In genomic region chr15:67186688-67187087, GRCh38 we compare ENCODE assay signal across 13 cellular contexts.
DNase-seq lines count a peak whose midpoint lies in the region; ATAC-seq and TF ChIP-seq lines count a peak whose summit lies in the region.
"Had no signal": no experiment of that assay in that cellular context is flagged by ENCODE, and none has a peak within 500 bp of the region (broad histone marks: within the 10 kb centered on the region; RNA-seq: fewer than 3 reads in every experiment).

No MANE protein-coding gene starts in this region.

- intact Hi-C loops in Calu3 (cut with micrococcal nuclease; ENCODE audit: unreplicated experiment), result no loop called here
- intact Hi-C loops in Panc1 (cut with micrococcal nuclease; ENCODE audit: unreplicated experiment), result no loop called here
- intact Hi-C loops in right cardiac atrium (cut with DNase I), result loop anchor here in 1 of 4 donors (5.0 kb wide), 1 partner anchor 119 kb away; the partner anchor contains the start of gene SMAD3

- H3K36me3 Mint-ChIP-seq in Calu3 (ENCODE audit: insufficient read depth, unreplicated experiment), result peaks cover 94% of the 10 kb centered on the region
- H3K36me3 Mint-ChIP-seq in stimulated activated effector memory CD8-positive, alpha-beta T cell treated with anti-CD3 and anti-CD28 coated beads, Interleukin-12 subunit alpha, Interleukin-12 subunit beta, amount 100 ng/mL, for 72 hours, result peaks cover 94% of the 10 kb centered on the region
- H3K36me3 Mint-ChIP-seq in T-helper 2 cell treated with Interferon-gamma antibody and Interleukin-4, amounts not matched to agents 5 μg/mL and 100 μg/mL, for 36 hours (ENCODE audit: low read depth), result peaks cover 71% of the 10 kb centered on the region

- POLR2A ChIA-PET in Panc1 (lab: Charles Lee), result no interaction called here

- no TSS peak for BruUV-seq in Calu3 (replicated peaks; lab: Mats Ljungman, UMichigan)
- BruUV-seq in Panc1 (replicated peaks; lab: Mats Ljungman, UMichigan), result no TSS peak

- in situ Hi-C loops in Panc1 (cut with HindIII; ENCODE audit: low pct_unique_long_range_greater_than_20kb, low sequenced_read_pairs), result no loop called here

- H3K36me3 ChIP-seq in Panc1 (ENCODE audit: control insufficient read depth, insufficient read depth, low read length), result peaks cover 54% of the 10 kb centered on the region

- no peak for ATAC-seq in Panc1
- ATAC-seq in right cardiac atrium, result no peak
- no peak for ATAC-seq in stimulated activated effector memory CD8-positive, alpha-beta T cell treated with anti-CD3 and anti-CD28 coated beads, Interleukin-12 subunit alpha, Interleukin-12 subunit beta, amount 100 ng/mL, for 72 hours
- ATAC-seq in stimulated activated naive CD8-positive, alpha-beta T cell treated with anti-CD3 and anti-CD28 coated beads, Interleukin-15, Interleukin-2, amounts not matched to agents 100 U/mL and 50 U/mL, for 24 hours, result no peak

- H3K9me3 Mint-ChIP-seq in Calu3 (ENCODE audit: low read depth, unreplicated experiment), result no peaks in the 10 kb centered on the region
- H3K9me3 Mint-ChIP-seq in stimulated activated effector memory CD8-positive, alpha-beta T cell treated with anti-CD3 and anti-CD28 coated beads, Interleukin-12 subunit alpha, Interleukin-12 subunit beta, amount 100 ng/mL, for 72 hours, result no peaks in the 10 kb centered on the region
- no peaks in the 10 kb centered on the region for H3K9me3 Mint-ChIP-seq in T-helper 2 cell treated with Interferon-gamma antibody and Interleukin-4, amounts not matched to agents 5 μg/mL and 100 μg/mL, for 36 hours
- H3K9me3 Mint-ChIP-seq: activated naive CD4-positive, alpha-beta T cell treated with anti-CD3 and anti-CD28 coated beads for 36 hours had no signal

- H3K4me3 Mint-ChIP-seq in Calu3 (ENCODE audit: low read depth, unreplicated experiment), result no peak overlapping the region
- H3K4me3 Mint-ChIP-seq in stimulated activated effector memory CD8-positive, alpha-beta T cell treated with anti-CD3 and anti-CD28 coated beads, Interleukin-12 subunit alpha, Interleukin-12 subunit beta, amount 100 ng/mL, for 72 hours, result no peak overlapping the region
- no peak overlapping the region for H3K4me3 Mint-ChIP-seq in T-helper 2 cell treated with Interferon-gamma antibody and Interleukin-4, amounts not matched to agents 5 μg/mL and 100 μg/mL, for 36 hours
- H3K4me3 Mint-ChIP-seq: activated CD4-positive, alpha-beta T cell treated with anti-CD3 and anti-CD28 coated beads for 36 hours; activated naive CD4-positive, alpha-beta T cell treated with anti-CD3 and anti-CD28 coated beads for 36 hours had no signal

- H3K9me3 ChIP-seq in Panc1 (ENCODE audit: control insufficient read depth, insufficient read depth, low read depth, low read length) (no peaks in the 10 kb centered on the region), right cardiac atrium (ENCODE audit: control insufficient read depth, low read length) (no peaks in the 10 kb centered on the region)
- H3K9me3 ChIP-seq: SK-N-SH had no signal

- CTCF ChIA-PET in Calu3 (lab: Charles Lee) (interaction anchor here (1.5 kb wide), 1 partner anchor 12 kb away, joined by 3 read pairs; no protein-coding TSS in a partner anchor), Panc1 (lab: Charles Lee) (no interaction called here)

- H3K4me1 Mint-ChIP-seq in Calu3 (ENCODE audit: low read depth, unreplicated experiment), result peaks cover 7% of the 10 kb centered on the region
- H3K4me1 Mint-ChIP-seq in stimulated activated effector memory CD8-positive, alpha-beta T cell treated with anti-CD3 and anti-CD28 coated beads, Interleukin-12 subunit alpha, Interleukin-12 subunit beta, amount 100 ng/mL, for 72 hours, result peaks cover 31% of the 10 kb centered on the region
- peaks cover 8% of the 10 kb centered on the region for H3K4me1 Mint-ChIP-seq in T-helper 2 cell treated with Interferon-gamma antibody and Interleukin-4, amounts not matched to agents 5 μg/mL and 100 μg/mL, for 36 hours (ENCODE audit: low read depth)

- H3K4me3 ChIP-seq in Panc1 (ENCODE audit: low read depth in 2 of 2, low read length in 2 of 2) (no peak overlapping the region), right cardiac atrium (ENCODE audit: low read length) (no peak overlapping the region)

- H3K27ac ChIP-seq in Panc1 (ENCODE audit: low read length), result peak overlapping the region; percentile 84
- peak overlapping the region; percentile 81 for H3K27ac ChIP-seq in right cardiac atrium (ENCODE audit: low read length)

- H3K27ac Mint-ChIP-seq in Calu3 (ENCODE audit: unreplicated experiment), result peak overlapping the region; percentile 3
- peak overlapping the region; percentile 90 for H3K27ac Mint-ChIP-seq in stimulated activated effector memory CD8-positive, alpha-beta T cell treated with anti-CD3 and anti-CD28 coated beads, Interleukin-12 subunit alpha, Interleukin-12 subunit beta, amount 100 ng/mL, for 72 hours
- H3K27ac Mint-ChIP-seq in T-helper 2 cell treated with Interferon-gamma antibody and Interleukin-4, amounts not matched to agents 5 μg/mL and 100 μg/mL, for 36 hours, result no peak overlapping the region

- 53% methylated on average over 4 of the region's 4 CpGs for WGBS in right cardiac atrium

- peaks cover 94% of the 10 kb centered on the region for H3K4me1 ChIP-seq in Panc1 (ENCODE audit: control insufficient read depth, insufficient read depth, low read length)
- peaks cover 33% of the 10 kb centered on the region for H3K4me1 ChIP-seq in right cardiac atrium (ENCODE audit: control insufficient read depth, insufficient read depth, low read length)

- no peaks in the 10 kb centered on the region for H3K27me3 Mint-ChIP-seq in Calu3 (ENCODE audit: unreplicated experiment)
- H3K27me3 Mint-ChIP-seq in T-helper 2 cell treated with Interferon-gamma antibody and Interleukin-4, amounts not matched to agents 5 μg/mL and 100 μg/mL, for 36 hours (ENCODE audit: low read depth), result no peaks in the 10 kb centered on the region
- H3K27me3 Mint-ChIP-seq: activated CD4-positive, alpha-beta T cell treated with anti-CD3 and anti-CD28 coated beads for 36 hours had no signal

- DNase-seq in Calu3, result no peak
- no peak for DNase-seq in Panc1 (ENCODE audit: low read depth, low spot score)
- DNase-seq in right cardiac atrium, result peak in 2 of 3 donors; percentile 64 to 70
- DNase-seq in stimulated activated effector memory CD8-positive, alpha-beta T cell treated with anti-CD3 and anti-CD28 coated beads, Interleukin-12 subunit alpha, Interleukin-12 subunit beta, amount 100 ng/mL, for 72 hours (ENCODE audit: low spot score in 2 of 2), result no peak
- no peak for DNase-seq in T-helper 2 cell treated with Interferon-gamma antibody and Interleukin-4, amounts not matched to agents 5 μg/mL and 100 μg/mL, for 36 hours (ENCODE audit: low spot score)
- DNase-seq in stimulated activated naive CD8-positive, alpha-beta T cell treated with anti-CD3 and anti-CD28 coated beads, Interleukin-15, Interleukin-2, amounts not matched to agents 100 U/mL and 50 U/mL, for 24 hours, result no peak
- DNase-seq in HUDEP-2 (lab: John Stamatoyannopoulos, UW; ENCODE audit: unreplicated experiment in 76 of 76), result no peak
- no peak for DNase-seq in superior temporal gyrus (ENCODE audit: extremely low spot score)
- DNase-seq: activated CD4-positive, alpha-beta T cell treated with anti-CD3 and anti-CD28 coated beads for 36 hours; activated naive CD4-positive, alpha-beta T cell treated with anti-CD3 and anti-CD28 coated beads for 36 hours; NCI-H1105; NCI-H524 had no signal

- no peak for TF ChIP-seq CTCF in Calu3 (IDR thresholded peaks at IDR 0.05; ENCODE audit: unreplicated experiment)
- no peak for TF ChIP-seq CTCF in Panc1 (IDR thresholded peaks at IDR 0.05)

- H3K27me3 ChIP-seq in Panc1 (ENCODE audit: control insufficient read depth, insufficient read depth, low read length) (no peaks in the 10 kb centered on the region), right cardiac atrium (ENCODE audit: control insufficient read depth, insufficient read depth) (no peaks in the 10 kb centered on the region)

Comparison
In these comparisons a context has a peak if more than half of its experiments do, and no peak if none do; other contexts are left out.
1. DNase-seq: peak in right cardiac atrium (2 of 3); none in Calu3 (single experiment), Panc1 (single experiment), stimulated activated effector memory CD8-positive, alpha-beta T cell treated with anti-CD3 and anti-CD28 coated beads, Interleukin-12 subunit alpha, Interleukin-12 subunit beta, amount 100 ng/mL, for 72 hours (0 of 2), T-helper 2 cell treated with Interferon-gamma antibody and Interleukin-4, amounts not matched to agents 5 μg/mL and 100 μg/mL, for 36 hours (single experiment), stimulated activated naive CD8-positive, alpha-beta T cell treated with anti-CD3 and anti-CD28 coated beads, Interleukin-15, Interleukin-2, amounts not matched to agents 100 U/mL and 50 U/mL, for 24 hours (single experiment), HUDEP-2 (0 of 76) and superior temporal gyrus (single experiment).